ENCODE assay signal across 41 cellular contexts in the genomic region with DNA sequence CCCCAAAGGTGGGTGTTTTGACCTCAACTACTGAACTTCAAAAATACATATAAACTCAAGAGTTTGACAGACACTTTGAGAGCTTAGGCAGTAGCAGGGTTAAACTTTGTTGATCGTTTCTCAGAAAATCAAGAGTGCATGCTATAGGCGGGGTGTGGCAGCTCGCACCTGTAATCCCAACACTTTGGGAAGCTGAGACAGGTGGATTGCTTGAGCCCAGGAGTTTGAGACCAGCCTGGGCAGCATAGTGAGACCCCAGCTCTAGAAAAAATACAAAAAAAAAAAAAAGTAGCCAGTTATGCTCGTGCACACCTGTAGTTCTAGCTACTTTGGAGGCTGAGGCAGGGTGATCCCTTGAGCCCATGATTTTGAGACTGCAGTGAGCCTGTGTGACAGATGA. TPM values are rescaled to one million over a fixed set of nuclear protein-coding genes. Genes with fewer than 3 reads are reported as not detected.
"Had no signal": no experiment of that assay in that cellular context is flagged by ENCODE, and none has a peak within 500 bp of the region (broad histone marks: within the 10 kb centered on the region; RNA-seq: fewer than 3 reads in every experiment).

No MANE protein-coding gene starts in this region.

- H3K27me3 ChIP-seq: adrenal gland, body of pancreas, gastroesophageal sphincter, heart left ventricle had no signal

- H3K9me3 ChIP-seq: adrenal gland, body of pancreas, esophagus squamous epithelium, gastroesophageal sphincter, heart left ventricle had no signal

- ATAC-seq: activated CD4-positive, alpha-beta T cell treated with anti-CD3 and anti-CD28 coated beads for 36 hours; activated CD8-positive, alpha-beta memory T cell treated with anti-CD3 and anti-CD28 coated beads, Interleukin-2, amount 10 ng/mL, durations not matched to agents 7 days and 5 days; activated CD8-positive, alpha-beta T cell treated with anti-CD3 and anti-CD28 coated beads, Interleukin-2, amount 10 ng/mL, durations not matched to agents 7 days and 5 days; activated naive CD8-positive, alpha-beta T cell treated with anti-CD3 and anti-CD28 coated beads, Interleukin-2, amount 50 U/mL, for 24 hours; body of pancreas; effector memory CD8-positive, alpha-beta T cell; gastroesophageal sphincter; heart left ventricle; T-helper 17 cell had no signal

- H3K36me3 ChIP-seq: adrenal gland, esophagus squamous epithelium, gastroesophageal sphincter, heart left ventricle, WERI-Rb-1 had no signal

- H3K27me3 Mint-ChIP-seq: activated CD4-positive, alpha-beta memory T cell treated with anti-CD3 and anti-CD28 coated beads for 36 hours; activated CD4-positive, alpha-beta T cell treated with anti-CD3 and anti-CD28 coated beads for 36 hours; activated naive CD4-positive, alpha-beta T cell treated with anti-CD3 and anti-CD28 coated beads, Interleukin-2, amount 50 U/mL, for 24 hours; activated naive CD8-positive, alpha-beta T cell treated with anti-CD3 and anti-CD28 coated beads for 36 hours; activated naive CD8-positive, alpha-beta T cell treated with anti-CD3 and anti-CD28 coated beads, Interleukin-2, amount 50 U/mL, for 24 hours; effector memory CD8-positive, alpha-beta T cell had no signal

- H3K36me3 Mint-ChIP-seq: activated CD4-positive, alpha-beta memory T cell treated with anti-CD3 and anti-CD28 coated beads for 36 hours; activated CD8-positive, alpha-beta memory T cell treated with anti-CD3 and anti-CD28 coated beads, Interleukin-2, amount 10 ng/mL, durations not matched to agents 7 days and 5 days; activated naive CD4-positive, alpha-beta T cell treated with anti-CD3 and anti-CD28 coated beads, Interleukin-2, amount 50 U/mL, for 24 hours; activated naive CD8-positive, alpha-beta T cell treated with anti-CD3 and anti-CD28 coated beads for 36 hours had no signal

- H3K27ac Mint-ChIP-seq: activated CD4-positive, alpha-beta memory T cell treated with anti-CD3 and anti-CD28 coated beads for 36 hours; activated CD4-positive, alpha-beta T cell treated with anti-CD3 and anti-CD28 coated beads for 36 hours; activated CD4-positive, alpha-beta T cell treated with anti-CD3 and anti-CD28 coated beads, Interleukin-2, amount 10 ng/mL, durations not matched to agents 24 days and 14 days; activated CD8-positive, alpha-beta memory T cell treated with anti-CD3 and anti-CD28 coated beads, Interleukin-2, amount 10 ng/mL, durations not matched to agents 7 days and 5 days; activated CD8-positive, alpha-beta T cell treated with anti-CD3 and anti-CD28 coated beads, Interleukin-2, amount 10 ng/mL, durations not matched to agents 7 days and 5 days; activated naive CD4-positive, alpha-beta T cell treated with anti-CD3 and anti-CD28 coated beads for 36 hours; activated naive CD4-positive, alpha-beta T cell treated with anti-CD3 and anti-CD28 coated beads, Interleukin-2, amount 50 U/mL, for 24 hours; activated naive CD8-positive, alpha-beta T cell treated with anti-CD3 and anti-CD28 coated beads for 36 hours; activated naive CD8-positive, alpha-beta T cell treated with anti-CD3 and anti-CD28 coated beads, Interleukin-2, amount 50 U/mL, for 24 hours; activated T-helper 1 cell treated with anti-CD3 and anti-CD28 coated beads, Interleukin-12 subunit alpha, Interleukin-12 subunit beta, Interleukin-2, Interleukin-4 antibody, amounts not matched to agents 30 ng/mL and 10 ng/mL and 1 ng/mL, durations not matched to agents 14 hours and 24 hours and 36 hours; activated T-helper 2 cell treated with anti-CD3 and anti-CD28 coated beads, Interferon-gamma antibody, Interleukin-2, Interleukin-4, amounts not matched to agents 10 μg/mL and 5 μg/mL and 100 μg/mL, durations not matched to agents 14 hours and 24 hours and 36 hours; effector memory CD8-positive, alpha-beta T cell; T-helper 17 cell; T-helper 2 cell treated with Interferon-gamma antibody and Interleukin-4, amounts not matched to agents 5 μg/mL and 100 μg/mL, for 36 hours had no signal

- H3K4me3 ChIP-seq: adrenal gland, body of pancreas, esophagus squamous epithelium, gastroesophageal sphincter, heart left ventricle had no signal

- H3K27ac ChIP-seq: adrenal gland, body of pancreas, esophagus squamous epithelium, gastroesophageal sphincter, heart left ventricle, WERI-Rb-1 had no signal

- DNase-seq: activated CD4-positive, alpha-beta memory T cell treated with anti-CD3 and anti-CD28 coated beads for 36 hours; activated CD4-positive, alpha-beta T cell treated with anti-CD3 and anti-CD28 coated beads for 36 hours; activated CD4-positive, alpha-beta T cell treated with anti-CD3 and anti-CD28 coated beads, Interleukin-2, amount 10 ng/mL, durations not matched to agents 24 days and 14 days; activated CD4-positive, CD25-positive, alpha-beta regulatory T cell; activated CD4-positive, CD25-positive, alpha-beta regulatory T cell treated with anti-CD3 and anti-CD28 coated beads, Interleukin-2, amount 50 U/mL, for 72 hours; activated CD8-positive, alpha-beta memory T cell treated with anti-CD3 and anti-CD28 coated beads, Interleukin-2, amount 10 ng/mL, durations not matched to agents 7 days and 5 days; activated CD8-positive, alpha-beta memory T cell treated with anti-CD3 and anti-CD28 coated beads, Interleukin-2, amount 50 U/mL, for 4 hours; activated CD8-positive, alpha-beta T cell treated with anti-CD3 and anti-CD28 coated beads, Interleukin-2, amount 10 ng/mL, durations not matched to agents 7 days and 5 days; activated effector memory CD4-positive, alpha-beta T cell treated with anti-CD3 and anti-CD28 coated beads, Interleukin-2, amount 50 U/mL, for 16 hours; activated naive CD4-positive, alpha-beta T cell treated with anti-CD3 and anti-CD28 coated beads for 36 hours; activated naive CD8-positive, alpha-beta T cell treated with anti-CD3 and anti-CD28 coated beads for 36 hours; activated naive CD8-positive, alpha-beta T cell treated with anti-CD3 and anti-CD28 coated beads, Interleukin-2, amount 50 U/mL, for 24 hours; activated T-cell treated with anti-CD3 and anti-CD28 coated beads, Interleukin-2, amount 50 U/mL, for 1 hour; activated T-cell treated with anti-CD3 and anti-CD28 coated beads, Interleukin-2, amount 50 U/mL, for 48 hours; adrenal gland; amygdala; aorta; body of pancreas; caudate nucleus; cortex of kidney; dermis blood vessel endothelial cell; effector CD4-positive, alpha-beta T cell; effector memory CD8-positive, alpha-beta T cell; esophagus squamous epithelium; foreskin melanocyte; heart left ventricle; T-helper 1 cell; T-helper 17 cell; T1000; WERI-Rb-1 had no signal

- H3K4me1 Mint-ChIP-seq: activated CD4-positive, alpha-beta T cell treated with anti-CD3 and anti-CD28 coated beads for 36 hours; activated CD4-positive, alpha-beta T cell treated with anti-CD3 and anti-CD28 coated beads, Interleukin-2, amount 10 ng/mL, durations not matched to agents 24 days and 14 days; activated CD8-positive, alpha-beta memory T cell treated with anti-CD3 and anti-CD28 coated beads, Interleukin-2, amount 10 ng/mL, durations not matched to agents 7 days and 5 days; activated naive CD4-positive, alpha-beta T cell treated with anti-CD3 and anti-CD28 coated beads, Interleukin-2, amount 50 U/mL, for 24 hours; activated naive CD8-positive, alpha-beta T cell treated with anti-CD3 and anti-CD28 coated beads for 36 hours; activated naive CD8-positive, alpha-beta T cell treated with anti-CD3 and anti-CD28 coated beads, Interleukin-2, amount 50 U/mL, for 24 hours had no signal

- H3K4me3 Mint-ChIP-seq: activated CD4-positive, alpha-beta memory T cell treated with anti-CD3 and anti-CD28 coated beads for 36 hours; activated CD4-positive, alpha-beta T cell treated with anti-CD3 and anti-CD28 coated beads for 36 hours; activated CD4-positive, alpha-beta T cell treated with anti-CD3 and anti-CD28 coated beads, Interleukin-2, amount 10 ng/mL, durations not matched to agents 24 days and 14 days; activated CD8-positive, alpha-beta memory T cell treated with anti-CD3 and anti-CD28 coated beads, Interleukin-2, amount 10 ng/mL, durations not matched to agents 7 days and 5 days; activated CD8-positive, alpha-beta T cell treated with anti-CD3 and anti-CD28 coated beads, Interleukin-2, amount 10 ng/mL, durations not matched to agents 7 days and 5 days; activated naive CD4-positive, alpha-beta T cell treated with anti-CD3 and anti-CD28 coated beads for 36 hours; activated naive CD4-positive, alpha-beta T cell treated with anti-CD3 and anti-CD28 coated beads, Interleukin-2, amount 50 U/mL, for 24 hours; activated naive CD8-positive, alpha-beta T cell treated with anti-CD3 and anti-CD28 coated beads for 36 hours; activated naive CD8-positive, alpha-beta T cell treated with anti-CD3 and anti-CD28 coated beads, Interleukin-2, amount 50 U/mL, for 24 hours; activated T-helper 1 cell treated with anti-CD3 and anti-CD28 coated beads, Interleukin-12 subunit alpha, Interleukin-12 subunit beta, Interleukin-2, Interleukin-4 antibody, amounts not matched to agents 30 ng/mL and 10 ng/mL and 1 ng/mL, durations not matched to agents 14 hours and 24 hours and 36 hours; effector memory CD8-positive, alpha-beta T cell; T-helper 17 cell; T-helper 2 cell treated with Interferon-gamma antibody and Interleukin-4, amounts not matched to agents 5 μg/mL and 100 μg/mL, for 36 hours had no signal

- H3K9me3 Mint-ChIP-seq: activated CD4-positive, alpha-beta memory T cell treated with anti-CD3 and anti-CD28 coated beads for 36 hours; activated CD4-positive, alpha-beta T cell treated with anti-CD3 and anti-CD28 coated beads, Interleukin-2, amount 10 ng/mL, durations not matched to agents 24 days and 14 days; activated naive CD4-positive, alpha-beta T cell treated with anti-CD3 and anti-CD28 coated beads for 36 hours; activated naive CD4-positive, alpha-beta T cell treated with anti-CD3 and anti-CD28 coated beads, Interleukin-2, amount 50 U/mL, for 24 hours; activated naive CD8-positive, alpha-beta T cell treated with anti-CD3 and anti-CD28 coated beads for 36 hours; activated naive CD8-positive, alpha-beta T cell treated with anti-CD3 and anti-CD28 coated beads, Interleukin-2, amount 50 U/mL, for 24 hours; activated T-helper 1 cell treated with anti-CD3 and anti-CD28 coated beads, Interleukin-12 subunit alpha, Interleukin-12 subunit beta, Interleukin-2, Interleukin-4 antibody, amounts not matched to agents 30 ng/mL and 10 ng/mL and 1 ng/mL, durations not matched to agents 14 hours and 24 hours and 36 hours; activated T-helper 2 cell treated with anti-CD3 and anti-CD28 coated beads, Interferon-gamma antibody, Interleukin-2, Interleukin-4, amounts not matched to agents 10 μg/mL and 5 μg/mL and 100 μg/mL, durations not matched to agents 14 hours and 24 hours and 36 hours; effector memory CD8-positive, alpha-beta T cell; T-helper 2 cell treated with Interferon-gamma antibody and Interleukin-4, amounts not matched to agents 5 μg/mL and 100 μg/mL, for 36 hours had no signal

- H3K4me1 ChIP-seq: heart left ventricle had no signal

RNA-seq across cellular contexts. Expression of a gene that starts 12.3 kb away (rescaled TPM):
- total RNA-seq: activated CD4-positive, alpha-beta memory T cell treated with anti-CD3 and anti-CD28 coated beads for 36 hours; activated CD4-positive, alpha-beta T cell treated with anti-CD3 and anti-CD28 coated beads for 36 hours; activated CD4-positive, alpha-beta T cell treated with anti-CD3 and anti-CD28 coated beads, Interleukin-2, amount 10 ng/mL, durations not matched to agents 24 days and 14 days; activated CD8-positive, alpha-beta memory T cell treated with anti-CD3 and anti-CD28 coated beads for 36 hours; activated CD8-positive, alpha-beta memory T cell treated with anti-CD3 and anti-CD28 coated beads, Interleukin-2, amount 10 ng/mL, durations not matched to agents 7 days and 5 days; activated CD8-positive, alpha-beta T cell treated with anti-CD3 and anti-CD28 coated beads, Interleukin-2, amount 10 ng/mL, durations not matched to agents 7 days and 5 days; activated naive CD4-positive, alpha-beta T cell treated with anti-CD3 and anti-CD28 coated beads for 36 hours; activated naive CD8-positive, alpha-beta T cell treated with anti-CD3 and anti-CD28 coated beads for 36 hours; activated T-helper 1 cell treated with anti-CD3 and anti-CD28 coated beads, Interleukin-12 subunit alpha, Interleukin-12 subunit beta, Interleukin-2, Interleukin-4 antibody, amounts not matched to agents 30 ng/mL and 10 ng/mL and 1 ng/mL, durations not matched to agents 14 hours and 24 hours and 36 hours; activated T-helper 2 cell treated with anti-CD3 and anti-CD28 coated beads, Interferon-gamma antibody, Interleukin-2, Interleukin-4, amounts not matched to agents 10 μg/mL and 5 μg/mL and 100 μg/mL, durations not matched to agents 14 hours and 24 hours and 36 hours; chondrocyte; dermis blood vessel endothelial cell; fibroblast of lung; fibroblast of villous mesenchyme; T-helper 17 cell had no signal
- polyA plus RNA-seq: aorta, heart left ventricle had no signal

RNA-seq across cellular contexts. Expression of a gene that starts 36.4 kb away (rescaled TPM):
- total RNA-seq: activated CD4-positive, alpha-beta memory T cell treated with anti-CD3 and anti-CD28 coated beads for 36 hours; activated CD4-positive, alpha-beta T cell treated with anti-CD3 and anti-CD28 coated beads for 36 hours; activated CD4-positive, alpha-beta T cell treated with anti-CD3 and anti-CD28 coated beads, Interleukin-2, amount 10 ng/mL, durations not matched to agents 24 days and 14 days; activated CD8-positive, alpha-beta memory T cell treated with anti-CD3 and anti-CD28 coated beads for 36 hours; activated CD8-positive, alpha-beta memory T cell treated with anti-CD3 and anti-CD28 coated beads, Interleukin-2, amount 10 ng/mL, durations not matched to agents 7 days and 5 days; activated CD8-positive, alpha-beta T cell treated with anti-CD3 and anti-CD28 coated beads, Interleukin-2, amount 10 ng/mL, durations not matched to agents 7 days and 5 days; activated naive CD4-positive, alpha-beta T cell treated with anti-CD3 and anti-CD28 coated beads for 36 hours; activated naive CD8-positive, alpha-beta T cell treated with anti-CD3 and anti-CD28 coated beads for 36 hours; activated T-helper 1 cell treated with anti-CD3 and anti-CD28 coated beads, Interleukin-12 subunit alpha, Interleukin-12 subunit beta, Interleukin-2, Interleukin-4 antibody, amounts not matched to agents 30 ng/mL and 10 ng/mL and 1 ng/mL, durations not matched to agents 14 hours and 24 hours and 36 hours; activated T-helper 2 cell treated with anti-CD3 and anti-CD28 coated beads, Interferon-gamma antibody, Interleukin-2, Interleukin-4, amounts not matched to agents 10 μg/mL and 5 μg/mL and 100 μg/mL, durations not matched to agents 14 hours and 24 hours and 36 hours; adrenal gland; aorta; body of pancreas; chondrocyte; dermis blood vessel endothelial cell; esophagus squamous epithelium; fibroblast of lung; fibroblast of villous mesenchyme; gastroesophageal sphincter; glomerular endothelial cell; heart left ventricle; T-helper 17 cell had no signal
- polyA plus RNA-seq: adrenal gland, aorta, esophagus, fibroblast of lung, heart left ventricle had no signal

RNA-seq across cellular contexts. Expression of a gene that starts 54.3 kb away (rescaled TPM):
- total RNA-seq: activated CD4-positive, alpha-beta memory T cell treated with anti-CD3 and anti-CD28 coated beads for 36 hours; activated CD4-positive, alpha-beta T cell treated with anti-CD3 and anti-CD28 coated beads for 36 hours; activated CD4-positive, alpha-beta T cell treated with anti-CD3 and anti-CD28 coated beads, Interleukin-2, amount 10 ng/mL, durations not matched to agents 24 days and 14 days; activated CD8-positive, alpha-beta memory T cell treated with anti-CD3 and anti-CD28 coated beads for 36 hours; activated CD8-positive, alpha-beta memory T cell treated with anti-CD3 and anti-CD28 coated beads, Interleukin-2, amount 10 ng/mL, durations not matched to agents 7 days and 5 days; activated CD8-positive, alpha-beta T cell treated with anti-CD3 and anti-CD28 coated beads, Interleukin-2, amount 10 ng/mL, durations not matched to agents 7 days and 5 days; activated naive CD4-positive, alpha-beta T cell treated with anti-CD3 and anti-CD28 coated beads for 36 hours; activated naive CD8-positive, alpha-beta T cell treated with anti-CD3 and anti-CD28 coated beads for 36 hours; activated T-helper 1 cell treated with anti-CD3 and anti-CD28 coated beads, Interleukin-12 subunit alpha, Interleukin-12 subunit beta, Interleukin-2, Interleukin-4 antibody, amounts not matched to agents 30 ng/mL and 10 ng/mL and 1 ng/mL, durations not matched to agents 14 hours and 24 hours and 36 hours; activated T-helper 2 cell treated with anti-CD3 and anti-CD28 coated beads, Interferon-gamma antibody, Interleukin-2, Interleukin-4, amounts not matched to agents 10 μg/mL and 5 μg/mL and 100 μg/mL, durations not matched to agents 14 hours and 24 hours and 36 hours; adrenal gland; aorta; body of pancreas; chondrocyte; dermis blood vessel endothelial cell; esophagus squamous epithelium; fibroblast of lung; fibroblast of villous mesenchyme; gastroesophageal sphincter; glomerular endothelial cell; heart left ventricle; T-helper 17 cell had no signal
- polyA plus RNA-seq: adrenal gland, aorta, esophagus, fibroblast of lung, heart left ventricle had no signal
